Comparison of ENCODE assay signal across 8 cellular contexts in the genomic region with DNA sequence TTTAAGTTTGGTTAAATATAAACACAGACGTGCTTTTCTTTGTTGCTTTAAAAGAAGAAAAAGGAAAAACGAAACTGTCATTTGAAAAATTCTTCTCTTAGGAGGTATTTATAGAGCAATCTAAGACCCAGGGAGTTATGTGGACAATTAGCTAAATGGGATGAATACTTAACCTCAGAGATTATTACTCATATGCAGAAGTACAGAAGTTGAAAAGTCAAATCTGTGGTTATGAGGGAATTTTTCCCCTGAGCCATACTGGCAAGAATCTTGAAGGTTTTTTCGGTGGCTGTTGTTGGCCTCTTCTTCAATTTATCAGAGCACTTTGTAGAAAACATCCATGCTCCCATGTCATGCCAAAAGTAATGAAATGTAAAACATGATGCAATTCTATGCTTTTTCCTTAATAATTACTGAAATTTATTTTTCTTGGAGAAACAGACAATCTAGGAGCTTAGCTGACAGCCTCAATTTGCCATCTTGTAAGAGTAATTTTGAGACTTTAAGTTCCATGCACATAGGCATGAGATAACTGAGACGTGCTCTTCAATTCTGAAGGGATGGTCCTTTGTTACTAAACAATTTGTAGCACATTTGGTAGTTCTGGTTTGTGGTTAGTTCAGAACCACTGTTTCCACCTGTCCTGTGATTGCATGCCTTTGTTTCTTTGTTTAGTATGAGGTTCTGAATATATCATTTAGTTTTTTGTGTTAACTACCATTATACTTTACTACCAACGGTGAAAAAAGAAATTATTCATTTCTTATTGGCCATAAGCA.
A peak's percentile ranks its signal among the peaks of the same experiment; 100 is the strongest.
DNase-seq lines count a peak whose midpoint lies in the region; ATAC-seq and TF ChIP-seq lines count a peak whose summit lies in the region.

No MANE protein-coding gene starts in this region.

- H3K4me3 ChIP-seq in Caco-2 (ENCODE audit: low read depth, low read length) (no peak overlapping the region), fibroblast of mammary gland (ENCODE audit: control insufficient read depth, low read depth, low read length) (no peak overlapping the region)

- peaks cover 20% of the 10 kb centered on the region for H3K4me1 Mint-ChIP-seq in Caco-2 (ENCODE audit: low read depth, unreplicated experiment)

- intact Hi-C loops in Caco-2 (cut with micrococcal nuclease; ENCODE audit: unreplicated experiment) = no loop called here

- CTCF ChIA-PET in Caco-2 (lab: Charles Lee) = no interaction called here
- CTCF ChIA-PET in HEK293T (lab: Yijun Ruan, JAX) = no interaction called here

- H3K9me3 Mint-ChIP-seq in Caco-2 (ENCODE audit: unreplicated experiment) = peaks cover 7% of the 10 kb centered on the region

- no peaks in the 10 kb centered on the region; the same call in 1 of the 2 replicates for H3K36me3 ChIP-seq in Caco-2 (ENCODE audit: control insufficient read depth, insufficient read depth, low read length)

- H3K36me3 Mint-ChIP-seq in Caco-2 (ENCODE audit: insufficient read depth, unreplicated experiment) = peaks cover 76% of the 10 kb centered on the region

- ATAC-seq in GM19455 (IDR thresholded peaks at IDR 0.05; ENCODE audit: unreplicated experiment) (peak; percentile 69), HG03280 (IDR thresholded peaks at IDR 0.05; ENCODE audit: unreplicated experiment) (peak; percentile 58)

- peaks cover 3% of the 10 kb centered on the region; the same call in 1 of the 2 replicates for H3K9me3 ChIP-seq in Caco-2

- 0 out of 2 replicates have a peak, but pooled peaks cover 6% of the 10 kb centered on the region for H3K4me1 ChIP-seq in Caco-2

- no peak overlapping the region for H3K4me3 Mint-ChIP-seq in Caco-2 (ENCODE audit: unreplicated experiment)

- no peak for DNase-seq in Caco-2
- peak; percentile 92 for DNase-seq in fibroblast of mammary gland (ENCODE audit: low read depth)
- no peak for DNase-seq in NCI-H510A treated with DMSO at 0.1 percent for 48 hours (lab: John Stamatoyannopoulos, UW)
- no peak for DNase-seq in HEK293T (ENCODE audit: extremely low spot score)
- no peak for DNase-seq in erythroblast (lab: John Stamatoyannopoulos, UW)
- DNase-seq in NCI-H1417 (lab: John Stamatoyannopoulos, UW) = no peak

- H3K27me3 ChIP-seq in Caco-2 (replicated peaks; ENCODE audit: control insufficient read depth, insufficient read depth, low read length) = no peaks in the 10 kb centered on the region

- H3K27ac Mint-ChIP-seq in Caco-2 (ENCODE audit: unreplicated experiment) = peak overlapping the region; percentile 1

- TF ChIP-seq POLR2A in erythroblast (IDR thresholded peaks at IDR 0.05; ENCODE audit: low read length) = no peak

- POLR2A ChIA-PET in Caco-2 (lab: Charles Lee) = no interaction called here
- POLR2A ChIA-PET in HEK293T (lab: Yijun Ruan, JAX) = no interaction called here

- H3K27me3 Mint-ChIP-seq in Caco-2 (ENCODE audit: insufficient read depth, unreplicated experiment) = no peaks in the 10 kb centered on the region

- no TSS peak for BruUV-seq in Caco-2 (replicated peaks; lab: Mats Ljungman, UMichigan)

- TF ChIP-seq CTCF in Caco-2 (IDR thresholded peaks at IDR 0.05; ENCODE audit: insufficient read depth in 1 of 2, low read depth in 1 of 2, low read length in 1 of 2, severe bottlenecking in 1 of 2, unreplicated experiment in 1 of 2) = no peak
- no peak for TF ChIP-seq CTCF in fibroblast of mammary gland (conservative IDR thresholded peaks at IDR 0.05; ENCODE audit: control insufficient read depth, insufficient read depth, low read depth, low read length)

TF ChIP-seq in HEK293T, 16 proteins besides CTCF, POLR2A, EP300 and RAD21:
- TF ChIP-seq FOXK2 (IDR thresholded peaks at IDR 0.05) = no peak
- no peak for TF ChIP-seq FOXA1 (IDR thresholded peaks at IDR 0.05)
- no peak for TF ChIP-seq BHLHE40 (IDR thresholded peaks at IDR 0.05; ENCODE audit: borderline replicate concordance)
- no peak for TF ChIP-seq ARNT (IDR thresholded peaks at IDR 0.05)
- no peak for TF ChIP-seq TARDBP (IDR thresholded peaks at IDR 0.05)
